15 cellular contexts compared by ENCODE assay signal in genomic region chr3:122410111-122410510, GRCh38.
"Had no signal": no experiment of that assay in that cellular context is flagged by ENCODE, and none has a peak within 500 bp of the region (broad histone marks: within the 10 kb centered on the region; RNA-seq: fewer than 3 reads in every experiment).

No MANE protein-coding gene starts in this region.

- H3K27me3 ChIP-seq: pancreas, SJSA1, tibial nerve had no signal

- H3K27ac ChIP-seq: pancreas, SJSA1, tibial nerve, WERI-Rb-1 had no signal

- H3K27me3 Mint-ChIP-seq: activated CD4-positive, alpha-beta T cell treated with anti-CD3 and anti-CD28 coated beads, Interleukin-2, amount 10 ng/mL, durations not matched to agents 24 days and 14 days; activated CD8-positive, alpha-beta memory T cell treated with anti-CD3 and anti-CD28 coated beads, Interleukin-2, amount 10 ng/mL, durations not matched to agents 7 days and 5 days had no signal

- H3K9me3 ChIP-seq: pancreas, SJSA1, tibial nerve had no signal

- H3K27ac Mint-ChIP-seq: activated CD8-positive, alpha-beta memory T cell treated with anti-CD3 and anti-CD28 coated beads, Interleukin-2, amount 10 ng/mL, durations not matched to agents 7 days and 5 days; endodermal cell had no signal

- H3K4me3 Mint-ChIP-seq: activated CD4-positive, alpha-beta T cell treated with anti-CD3 and anti-CD28 coated beads, Interleukin-2, amount 10 ng/mL, durations not matched to agents 24 days and 14 days; activated CD8-positive, alpha-beta memory T cell treated with anti-CD3 and anti-CD28 coated beads, Interleukin-2, amount 10 ng/mL, durations not matched to agents 7 days and 5 days; endodermal cell; immature natural killer cell; neural crest cell had no signal

- H3K4me3 ChIP-seq: pancreas, SJSA1, tibial nerve had no signal

- ATAC-seq: activated CD8-positive, alpha-beta memory T cell treated with anti-CD3 and anti-CD28 coated beads, Interleukin-2, amount 10 ng/mL, durations not matched to agents 7 days and 5 days had no signal

- H3K9me3 Mint-ChIP-seq: activated CD4-positive, alpha-beta T cell treated with anti-CD3 and anti-CD28 coated beads, Interleukin-2, amount 10 ng/mL, durations not matched to agents 24 days and 14 days; endodermal cell; immature natural killer cell; neural crest cell had no signal

- DNase-seq: activated CD4-positive, alpha-beta T cell treated with anti-CD3 and anti-CD28 coated beads, Interleukin-2, amount 10 ng/mL, durations not matched to agents 24 days and 14 days; activated CD8-positive, alpha-beta memory T cell treated with anti-CD3 and anti-CD28 coated beads, Interleukin-2, amount 10 ng/mL, durations not matched to agents 7 days and 5 days; activated naive CD4-positive, alpha-beta T cell treated with Interleukin-2 at 50 U/mL for 16 hours; anterior cingulate cortex; endodermal cell; immature natural killer cell; left colon; pancreas; retina; stimulated activated CD4-positive, alpha-beta T cell treated with anti-CD3 and anti-CD28 coated beads, Interleukin-4, amount 100 ng/mL, for 24 hours; T-helper 9 cell; WERI-Rb-1 had no signal
